Comparison of ENCODE assay signal across 9 cellular contexts in the genomic region with DNA sequence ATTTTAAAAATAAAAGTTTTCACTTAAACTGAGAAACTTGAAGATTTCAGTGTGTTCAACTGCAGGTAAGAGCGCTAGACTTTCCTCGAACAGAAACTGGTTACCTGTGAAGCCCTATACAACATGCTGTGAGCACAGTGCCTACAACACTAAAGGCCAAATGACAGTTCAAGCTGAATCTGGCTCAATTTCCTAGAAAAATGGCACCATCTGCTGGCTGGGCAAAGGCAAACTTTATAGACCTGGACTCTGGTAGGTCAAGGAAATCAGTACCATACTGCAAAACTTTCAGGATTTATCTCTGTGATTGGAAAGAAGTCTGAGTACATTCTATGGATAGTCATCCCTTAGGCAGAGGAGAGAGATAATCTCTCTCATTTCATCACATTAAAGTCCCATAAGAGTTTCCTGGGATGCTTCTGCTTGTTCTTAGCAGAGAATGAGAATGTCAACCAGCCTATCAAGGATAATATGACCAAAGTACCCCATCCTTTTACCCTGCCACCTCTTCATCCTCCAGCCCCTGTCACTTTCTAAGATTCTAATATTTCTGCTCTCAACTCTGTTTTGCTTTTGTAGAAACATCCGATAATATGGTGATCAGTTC. TPM values are rescaled to one million over a fixed set of nuclear protein-coding genes. Genes with fewer than 3 reads are reported as not detected.
A peak's percentile ranks its signal among the peaks of the same experiment; 100 is the strongest.
DNase-seq lines count a peak whose midpoint lies in the region; ATAC-seq, FAIRE-seq and TF ChIP-seq lines count a peak whose summit lies in the region.
"Had no signal": no experiment of that assay in that cellular context is flagged by ENCODE, and none has a peak within 500 bp of the region (broad histone marks: within the 10 kb centered on the region; RNA-seq: fewer than 3 reads in every experiment).

No MANE protein-coding gene starts in this region.

- H3K27me3 Mint-ChIP-seq in activated naive CD8-positive, alpha-beta T cell treated with anti-CD3 and anti-CD28 coated beads, Interleukin-2, amount 50 U/mL, for 24 hours: peaks cover 20% of the 10 kb centered on the region

- H3K9me3 Mint-ChIP-seq in activated naive CD8-positive, alpha-beta T cell treated with anti-CD3 and anti-CD28 coated beads, Interleukin-2, amount 50 U/mL, for 24 hours: no peaks in the 10 kb centered on the region

- no peak overlapping the region for H3K27ac Mint-ChIP-seq in activated naive CD8-positive, alpha-beta T cell treated with anti-CD3 and anti-CD28 coated beads, Interleukin-2, amount 50 U/mL, for 24 hours

- no peaks in the 10 kb centered on the region for H3K4me1 Mint-ChIP-seq in activated naive CD8-positive, alpha-beta T cell treated with anti-CD3 and anti-CD28 coated beads, Interleukin-2, amount 50 U/mL, for 24 hours

- peak; percentile 7 for DNase-seq in AG04449 (ENCODE audit: low read depth, low spot score)
- no peak for DNase-seq in GM12892 (ENCODE audit: insufficient read length)
- DNase-seq in NCI-H128 (lab: John Stamatoyannopoulos, UW; ENCODE audit: unreplicated experiment): peak; percentile 38
- DNase-seq in activated naive CD8-positive, alpha-beta T cell treated with anti-CD3 and anti-CD28 coated beads, Interleukin-2, amount 50 U/mL, for 24 hours: peak; percentile 4
- peak; percentile 50 for DNase-seq in iPS DF 6.9 (ENCODE audit: low read depth, low spot score)
- no peak for DNase-seq in activated T-cell treated with anti-CD3 and anti-CD28 coated beads, Interleukin-2, amount 50 U/mL, for 48 hours
- DNase-seq in activated T-cell treated with anti-CD3 and anti-CD28 coated beads, Interleukin-2, amount 50 U/mL, for 1 hour: no peak

- no peaks in the 10 kb centered on the region for H3K9me3 ChIP-seq in iPS DF 6.9 (ENCODE audit: control insufficient read depth, insufficient read depth, low read length)

- no peak overlapping the region for H3K27ac ChIP-seq in iPS DF 6.9 (ENCODE audit: low read length)

- no peaks in the 10 kb centered on the region for H3K4me1 ChIP-seq in iPS DF 6.9 (ENCODE audit: control insufficient read depth, insufficient read depth, low read length)

- no peak overlapping the region for H3K4me3 ChIP-seq in AG04449 (ENCODE audit: low read depth, low read length)
- no peak overlapping the region for H3K4me3 ChIP-seq in iPS DF 6.9 (ENCODE audit: low read length)

- WGBS in iPS DF 6.9 (ENCODE audit: insufficient coverage, insufficient read length): no CpG with 5 or more reads among the region's 3 CpGs

- no peak for ATAC-seq in activated naive CD8-positive, alpha-beta T cell treated with anti-CD3 and anti-CD28 coated beads, Interleukin-2, amount 50 U/mL, for 24 hours
- no peak for ATAC-seq in HG03469 (IDR thresholded peaks at IDR 0.05; ENCODE audit: unreplicated experiment)

- H3K27me3 ChIP-seq in iPS DF 6.9 (ENCODE audit: control insufficient read depth, insufficient read depth, low read length): no peaks in the 10 kb centered on the region

- POLR2A ChIA-PET in AG04449 (lab: Yijun Ruan, JAX): no interaction called here

- no peaks in the 10 kb centered on the region for H3K36me3 Mint-ChIP-seq in activated naive CD8-positive, alpha-beta T cell treated with anti-CD3 and anti-CD28 coated beads, Interleukin-2, amount 50 U/mL, for 24 hours (ENCODE audit: low read depth)

- CTCF ChIA-PET in AG04449 (lab: Yijun Ruan, JAX): interaction anchor here (0.6 to 11.0 kb wide), 21 partner anchors 8 to 231 kb away, joined by 3 to 298 read pairs (median 4); partner anchors contain the start of gene PCA3

- H3K36me3 ChIP-seq in iPS DF 6.9 (ENCODE audit: control insufficient read depth, insufficient read depth, low read length): no peaks in the 10 kb centered on the region

- H3K4me3 Mint-ChIP-seq in activated naive CD8-positive, alpha-beta T cell treated with anti-CD3 and anti-CD28 coated beads, Interleukin-2, amount 50 U/mL, for 24 hours: no peak overlapping the region

- FAIRE-seq in GM12892 (lab: Jason Lieb, UNC): peak; percentile 57
- FAIRE-seq: endometrium had no signal

- TF ChIP-seq CTCF in AG04449 (IDR thresholded peaks at IDR 0.05; ENCODE audit: insufficient read depth, low read length, missing control alignments): peak; percentile 63

- TF ChIP-seq POLR2A in GM12892 (IDR thresholded peaks at IDR 0.05; ENCODE audit: low read depth, low read length): no peak

RNA-seq across cellular contexts. Expression of gene FOXB2, which starts 31.8 kb away (rescaled TPM):
- polyA plus RNA-seq in GM12892 (2012; ENCODE audit: missing spikeins): not detected

Comparison
In these comparisons a context has a peak if more than half of its experiments do, and no peak if none do; other contexts are left out.
1. DNase-seq: peak in AG04449 (single experiment), NCI-H128 (single experiment), activated naive CD8-positive, alpha-beta T cell treated with anti-CD3 and anti-CD28 coated beads, Interleukin-2, amount 50 U/mL, for 24 hours (single experiment) and iPS DF 6.9 (single experiment); none in GM12892 (single experiment), activated T-cell treated with anti-CD3 and anti-CD28 coated beads, Interleukin-2, amount 50 U/mL, for 48 hours (0 of 2) and activated T-cell treated with anti-CD3 and anti-CD28 coated beads, Interleukin-2, amount 50 U/mL, for 1 hour (single experiment).